In genomic region chrX:25206761-25207160, GRCh38 we compare ENCODE assay signal across 1 cellular context.
TF ChIP-seq lines count a peak whose summit lies in the region.

No MANE protein-coding gene starts in this region.

TF ChIP-seq in IMR-90, 13 proteins besides CTCF, POLR2A, EP300 and RAD21 (continued from another document):
- TF ChIP-seq BHLHE40 (IDR thresholded peaks at IDR 0.05; ENCODE audit: low read depth, low read length) (no peak), NFE2L2 (IDR thresholded peaks at IDR 0.05; ENCODE audit: low read depth, low read length) (no peak), SMC3 (IDR thresholded peaks at IDR 0.05; ENCODE audit: low read depth, low read length) (no peak), ELK1 (IDR thresholded peaks at IDR 0.05; ENCODE audit: borderline replicate concordance, low read depth, low read length) (no peak), MAFK (IDR thresholded peaks at IDR 0.05; ENCODE audit: low read depth, low read length) (no peak), RCOR1 (IDR thresholded peaks at IDR 0.05; ENCODE audit: insufficient replicate concordance, low read length) (no peak), USF2 (IDR thresholded peaks at IDR 0.05; ENCODE audit: low read depth, low read length) (no peak), MAZ (IDR thresholded peaks at IDR 0.05; ENCODE audit: borderline replicate concordance, low read depth, low read length) (no peak), MXI1 (IDR thresholded peaks at IDR 0.05; ENCODE audit: borderline replicate concordance, low read depth, low read length) (no peak), RFX5 (IDR thresholded peaks at IDR 0.05; ENCODE audit: low read depth, low read length) (no peak)
